ENCODE assay signal across 15 cellular contexts in the genomic region with DNA sequence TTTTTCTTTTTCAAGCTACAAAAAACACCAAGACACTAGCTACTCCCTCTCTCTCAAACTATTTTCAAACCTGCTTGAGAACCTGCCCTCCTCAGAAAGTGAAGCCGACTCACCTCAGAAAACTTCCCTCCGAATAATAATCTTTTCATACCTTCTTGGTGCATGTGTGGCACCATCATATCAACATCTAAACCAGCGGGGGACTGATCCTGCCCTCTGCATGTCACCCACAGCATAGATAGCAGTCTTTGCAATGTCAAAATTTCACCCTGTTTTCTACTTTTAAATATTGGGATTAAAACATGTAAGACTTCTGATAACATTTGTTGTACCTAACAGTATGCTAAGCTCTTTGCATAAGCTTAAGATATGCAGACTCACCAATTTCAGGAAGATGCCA.
DNase-seq lines count a peak whose midpoint lies in the region; ATAC-seq and TF ChIP-seq lines count a peak whose summit lies in the region.
"Had no signal": no experiment of that assay in that cellular context is flagged by ENCODE, and none has a peak within 500 bp of the region (broad histone marks: within the 10 kb centered on the region; RNA-seq: fewer than 3 reads in every experiment).

No MANE protein-coding gene starts in this region.

- H3K36me3 ChIP-seq in HCT116 (ENCODE audit: control insufficient read depth in 1 of 2, insufficient read depth in 2 of 2, low read length in 2 of 2) (no peaks in the 10 kb centered on the region), RWPE2 (ENCODE audit: low read depth) (no peaks in the 10 kb centered on the region), iPS-20b (ENCODE audit: insufficient read depth, low read depth, low read length) (no peaks in the 10 kb centered on the region), smooth muscle cell (ENCODE audit: low read depth) (no peaks in the 10 kb centered on the region)

- TF ChIP-seq POLR2A in HCT116 (IDR thresholded peaks at IDR 0.05; ENCODE audit: borderline replicate concordance, extremely low read depth, insufficient read depth, insufficient read length), result no peak

- no peak for TF ChIP-seq RAD21 in HCT116 (IDR thresholded peaks at IDR 0.05; ENCODE audit: low read depth)

- H3K27me3 ChIP-seq in HCT116 (ENCODE audit: insufficient read depth, low read length) (no peaks in the 10 kb centered on the region), RWPE2 (ENCODE audit: insufficient read depth, poor library complexity, severe bottlenecking) (no peaks in the 10 kb centered on the region), iPS-20b (ENCODE audit: insufficient read depth, low read length) (no peaks in the 10 kb centered on the region), smooth muscle cell (ENCODE audit: low read depth) (no peaks in the 10 kb centered on the region), dorsolateral prefrontal cortex (no peaks in the 10 kb centered on the region)

- H3K4me2 ChIP-seq in HCT116 (ENCODE audit: low read length), result no peak overlapping the region
- H3K4me2 ChIP-seq in smooth muscle cell, result no peak overlapping the region

- 45% methylated on average over 3 of the region's 3 CpGs for WGBS in smooth muscle cell (ENCODE audit: low lambda C conversion rate)

- no peak overlapping the region for H3K4me3 ChIP-seq in HCT116 (replicated peaks in 1 of 2; ENCODE audit: low read depth in 1 of 2, low read length in 2 of 2)
- H3K4me3 ChIP-seq in RWPE2 (ENCODE audit: severe bottlenecking), result no peak overlapping the region
- H3K4me3 ChIP-seq in iPS-20b (ENCODE audit: low read length), result peak overlapping the region; percentile 33; the same call in 1 of the 2 replicates
- no peak overlapping the region for H3K4me3 ChIP-seq in smooth muscle cell
- no peak overlapping the region for H3K4me3 ChIP-seq in dorsolateral prefrontal cortex

- H3K9ac ChIP-seq in HCT116 (ENCODE audit: low read length) (no peak overlapping the region), iPS-20b (ENCODE audit: low read depth, low read length) (no peak overlapping the region), smooth muscle cell (ENCODE audit: low read depth) (no peak overlapping the region)

- H3F3A ChIP-seq in smooth muscle cell (ENCODE audit: low read depth), result no peaks in the 10 kb centered on the region

- RAD21 ChIA-PET in HCT116 (lab: Charles Lee; ENCODE audit: low non-redundant PET in 1 of 2, low total read pairs in 2 of 2, uncharacterized antibody in 2 of 2, unreplicated experiment in 2 of 2), result no interaction called here

- H2AFZ ChIP-seq in HCT116 (ENCODE audit: low read depth, low read length, poor library complexity, severe bottlenecking) (peak overlapping the region; percentile 56), smooth muscle cell (ENCODE audit: low read depth) (peak overlapping the region; percentile 65)

- BruUV-seq in HCT116 (replicated peaks; lab: Mats Ljungman, UMichigan), result no TSS peak

- H3K9me3 ChIP-seq in HCT116 (ENCODE audit: control insufficient read depth in 1 of 2, insufficient read depth in 1 of 2, low read depth in 1 of 2, low read length in 2 of 2) (peaks cover 0 to 4% of the 10 kb centered on the region in 2 experiments; a peak in 1 of 4 replicates), RWPE2 (ENCODE audit: severe bottlenecking) (peaks cover 5% of the 10 kb centered on the region), iPS-20b (ENCODE audit: insufficient read depth, low read depth, low read length) (peaks cover 6% of the 10 kb centered on the region), smooth muscle cell (replicated peaks; ENCODE audit: low read depth) (peaks cover 6% of the 10 kb centered on the region)

- POLR2A ChIA-PET in HCT116 (lab: Charles Lee), result no interaction called here

- H3K4me1 ChIP-seq in HCT116 (ENCODE audit: control insufficient read depth in 1 of 2, insufficient read depth in 2 of 2, low read length in 2 of 2) (no peaks in the 10 kb centered on the region), RWPE2 (ENCODE audit: insufficient read depth, poor library complexity, severe bottlenecking) (peaks cover 11% of the 10 kb centered on the region), iPS-20b (ENCODE audit: insufficient read depth, low read length) (peaks cover 24% of the 10 kb centered on the region), smooth muscle cell (ENCODE audit: low read depth) (no peaks in the 10 kb centered on the region)

- no peaks in the 10 kb centered on the region for H4K20me1 ChIP-seq in HCT116 (ENCODE audit: insufficient read depth)
- no peaks in the 10 kb centered on the region for H4K20me1 ChIP-seq in smooth muscle cell (ENCODE audit: low read depth)

- H3K79me2 ChIP-seq in HCT116 (ENCODE audit: insufficient read depth, low read length) (no peaks in the 10 kb centered on the region), smooth muscle cell (ENCODE audit: low read depth) (no peaks in the 10 kb centered on the region)

- TF ChIP-seq CTCF in HCT116 (IDR thresholded peaks at IDR 0.05 in 2 of 3, conservative IDR thresholded peaks at IDR 0.05 in 1 of 3; ENCODE audit: borderline replicate concordance in 1 of 3, insufficient read depth in 1 of 3, low read depth in 2 of 3, low read length in 2 of 3) (no peak), RWPE2 (IDR thresholded peaks at IDR 0.05; ENCODE audit: poor library complexity, severe bottlenecking) (no peak), smooth muscle cell (IDR thresholded peaks at IDR 0.05; ENCODE audit: borderline replicate concordance, insufficient read depth, poor library complexity, severe bottlenecking) (no peak), dorsolateral prefrontal cortex (IDR thresholded peaks at IDR 0.05 in 54 of 56, conservative IDR thresholded peaks at IDR 0.05 in 2 of 56; ENCODE audit: low read depth in 1 of 56, partially characterized antibody in 56 of 56) (no peak)

- CTCF ChIA-PET in HCT116 (lab: Charles Lee), result no interaction called here

- ATAC-seq in HCT116 (no peak), RWPE2 (ENCODE audit: low read depth) (no peak), HG03045 (IDR thresholded peaks at IDR 0.05; ENCODE audit: unreplicated experiment) (no peak)

- intact Hi-C loops in HCT116 (cut with micrococcal nuclease) (no loop called here), dorsolateral prefrontal cortex (cut with DNase I) (no loop called here)

- H3K9me2 ChIP-seq in HCT116 (ENCODE audit: insufficient read depth), result no peaks in the 10 kb centered on the region

- H3K27ac ChIP-seq in HCT116 (ENCODE audit: low read depth, low read length), result no peak overlapping the region
- peak overlapping the region; percentile 57 for H3K27ac ChIP-seq in RWPE2 (ENCODE audit: poor library complexity, severe bottlenecking)
- H3K27ac ChIP-seq in iPS-20b (ENCODE audit: low read length), result no peak overlapping the region
- H3K27ac ChIP-seq in smooth muscle cell (ENCODE audit: low read depth), result no peak overlapping the region
- no peak overlapping the region for H3K27ac ChIP-seq in dorsolateral prefrontal cortex
- H3K27ac ChIP-seq: HL-60 had no signal

- no peak for DNase-seq in HCT116 (ENCODE audit: low read depth, low spot score)
- no peak for DNase-seq in RWPE2 (ENCODE audit: low spot score)
- no peak for DNase-seq in smooth muscle cell (lab: John Stamatoyannopoulos, UW; ENCODE audit: unreplicated experiment)
- DNase-seq in dorsolateral prefrontal cortex, result no peak
- DNase-seq in RPMI8226, result no peak
- DNase-seq: DND-41; Karpas-422; MM.1S; NCI-H1092; NCI-H146; NK-92 treated with Interleukin-12 subunit alpha and Interleukin-12 subunit beta, amount 100 ng/mL, for 24 hours; SHP77 treated with DMSO at 0.1 percent for 48 hours had no signal

TF ChIP-seq in HCT116, 20 proteins besides CTCF, POLR2A, EP300 and RAD21 (continues in another document):
- TF ChIP-seq, protein P1, sequence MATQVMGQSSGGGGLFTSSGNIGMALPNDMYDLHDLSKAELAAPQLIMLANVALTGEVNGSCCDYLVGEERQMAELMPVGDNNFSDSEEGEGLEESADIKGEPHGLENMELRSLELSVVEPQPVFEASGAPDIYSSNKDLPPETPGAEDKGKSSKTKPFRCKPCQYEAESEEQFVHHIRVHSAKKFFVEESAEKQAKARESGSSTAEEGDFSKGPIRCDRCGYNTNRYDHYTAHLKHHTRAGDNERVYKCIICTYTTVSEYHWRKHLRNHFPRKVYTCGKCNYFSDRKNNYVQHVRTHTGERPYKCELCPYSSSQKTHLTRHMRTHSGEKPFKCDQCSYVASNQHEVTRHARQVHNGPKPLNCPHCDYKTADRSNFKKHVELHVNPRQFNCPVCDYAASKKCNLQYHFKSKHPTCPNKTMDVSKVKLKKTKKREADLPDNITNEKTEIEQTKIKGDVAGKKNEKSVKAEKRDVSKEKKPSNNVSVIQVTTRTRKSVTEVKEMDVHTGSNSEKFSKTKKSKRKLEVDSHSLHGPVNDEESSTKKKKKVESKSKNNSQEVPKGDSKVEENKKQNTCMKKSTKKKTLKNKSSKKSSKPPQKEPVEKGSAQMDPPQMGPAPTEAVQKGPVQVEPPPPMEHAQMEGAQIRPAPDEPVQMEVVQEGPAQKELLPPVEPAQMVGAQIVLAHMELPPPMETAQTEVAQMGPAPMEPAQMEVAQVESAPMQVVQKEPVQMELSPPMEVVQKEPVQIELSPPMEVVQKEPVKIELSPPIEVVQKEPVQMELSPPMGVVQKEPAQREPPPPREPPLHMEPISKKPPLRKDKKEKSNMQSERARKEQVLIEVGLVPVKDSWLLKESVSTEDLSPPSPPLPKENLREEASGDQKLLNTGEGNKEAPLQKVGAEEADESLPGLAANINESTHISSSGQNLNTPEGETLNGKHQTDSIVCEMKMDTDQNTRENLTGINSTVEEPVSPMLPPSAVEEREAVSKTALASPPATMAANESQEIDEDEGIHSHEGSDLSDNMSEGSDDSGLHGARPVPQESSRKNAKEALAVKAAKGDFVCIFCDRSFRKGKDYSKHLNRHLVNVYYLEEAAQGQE (IDR thresholded peaks at IDR 0.05; ENCODE audit: low read depth), result no peak
- TF ChIP-seq, protein P2, sequence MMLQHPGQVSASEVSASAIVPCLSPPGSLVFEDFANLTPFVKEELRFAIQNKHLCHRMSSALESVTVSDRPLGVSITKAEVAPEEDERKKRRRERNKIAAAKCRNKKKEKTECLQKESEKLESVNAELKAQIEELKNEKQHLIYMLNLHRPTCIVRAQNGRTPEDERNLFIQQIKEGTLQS (IDR thresholded peaks at IDR 0.05), result no peak
- TF ChIP-seq CBX3 (IDR thresholded peaks at IDR 0.05; ENCODE audit: low read depth) (no peak), CEBPB (IDR thresholded peaks at IDR 0.05; ENCODE audit: low read depth) (no peak), EZH2 (IDR thresholded peaks at IDR 0.05) (no peak), ZFX (IDR thresholded peaks at IDR 0.05) (no peak), SIN3A (IDR thresholded peaks at IDR 0.05; ENCODE audit: low read depth) (no peak), FOSL1 (IDR thresholded peaks at IDR 0.05; ENCODE audit: low read depth) (no peak), SP1 (IDR thresholded peaks at IDR 0.05; ENCODE audit: low read depth) (no peak), POLR2AphosphoS5 (IDR thresholded peaks at IDR 0.05; ENCODE audit: low read depth, low read length) (no peak), ELF1 (IDR thresholded peaks at IDR 0.05; ENCODE audit: borderline replicate concordance, low read depth) (no peak), TCF7L2 (IDR thresholded peaks at IDR 0.05; ENCODE audit: borderline replicate concordance, extremely low read depth, insufficient read depth, insufficient read length) (no peak)
